ENCODE assay signal across 2 cellular contexts in genomic region chr1:27381976-27382762, GRCh38.
TF ChIP-seq lines count a peak whose summit lies in the region.

No MANE protein-coding gene starts in this region.

TF ChIP-seq in A549, 52 proteins besides CTCF, POLR2A, EP300 and RAD21:
- TF ChIP-seq TFCP2L1 (CRISPR knock-in tag; IDR thresholded peaks at IDR 0.05) (no peak), ZFP36 (IDR thresholded peaks at IDR 0.05; ENCODE audit: borderline replicate concordance, partially characterized antibody) (peak; percentile 40), ZC3H11A (IDR thresholded peaks at IDR 0.05) (no peak)

TF ChIP-seq in HEK293, 187 proteins besides CTCF, POLR2A, EP300 and RAD21:
- TF ChIP-seq KLF8 (tag by site-specific recombination; IDR thresholded peaks at IDR 0.05) = 0 out of 2 replicates have a peak, but pooled peaks have one; percentile 29
- TF ChIP-seq ZBTB7A (tag by site-specific recombination; IDR thresholded peaks at IDR 0.05; ENCODE audit: low read depth) = no peak
